8 cellular contexts compared by ENCODE assay signal in genomic region chr1:30823969-30824735, GRCh38.
DNase-seq lines count a peak whose midpoint lies in the region; ATAC-seq and TF ChIP-seq lines count a peak whose summit lies in the region.

No MANE protein-coding gene starts in this region.

- peak; percentile 92 for DNase-seq in BE2C
- DNase-seq in NCI-H774 (lab: John Stamatoyannopoulos, UW) = peak; percentile 98
- peak; percentile 69 to 74 for DNase-seq in activated CD4-positive, alpha-beta T cell treated with anti-CD3 and anti-CD28 coated beads, Interleukin-2, amount 50 U/mL, for 48 hours
- DNase-seq in dermis microvascular lymphatic vessel endothelial cell (ENCODE audit: low read depth in 2 of 2) = peak; percentile 88 to 96
- peak; percentile 94 for DNase-seq in left lung
- DNase-seq in stimulated activated CD4-positive, alpha-beta T cell treated with anti-CD3 and anti-CD28 coated beads, Interleukin-2, amount 100 ng/mL, for 4 hours (ENCODE audit: low read depth) = peak; percentile 26

- H3K4me3 ChIP-seq in BE2C (ENCODE audit: low read depth, low read length) = peak overlapping the region; percentile 55
- H3K4me3 ChIP-seq in left lung = peak overlapping the region in 1 of 2 donors; percentile 31

- H3K36me3 ChIP-seq in BE2C (no peaks in the 10 kb centered on the region), left lung (no peaks in the 10 kb centered on the region)

- H3K27me3 ChIP-seq in BE2C (no peaks in the 10 kb centered on the region), left lung (peaks cover 0 to 35% of the 10 kb centered on the region in 2 donors)

- TF ChIP-seq CTCF in BE2C (IDR thresholded peaks at IDR 0.05; ENCODE audit: low read depth, low read length) (no peak), left lung (IDR thresholded peaks at IDR 0.05) (no peak)

- H3K4me1 ChIP-seq in BE2C (peaks cover 9% of the 10 kb centered on the region), left lung (peaks cover 9 to 24% of the 10 kb centered on the region in 2 donors)

- peak overlapping the region; percentile 87 to 92 for H3K27ac ChIP-seq in left lung

- ATAC-seq in GM19452 (IDR thresholded peaks at IDR 0.05; ENCODE audit: unreplicated experiment) (peak; percentile 83), HG03571 (IDR thresholded peaks at IDR 0.05; ENCODE audit: unreplicated experiment) (peak; percentile 93), left lung (peak; percentile 94)

- H3K9me3 ChIP-seq in BE2C = no peaks in the 10 kb centered on the region
- no peaks in the 10 kb centered on the region for H3K9me3 ChIP-seq in left lung

- intact Hi-C loops in left lung (cut with DNase I) = no loop called here

Comparison
In these comparisons a context has a peak if more than half of its experiments do, and no peak if none do; other contexts are left out.
1. DNase-seq: peak in every context shown above with its lines; median percentile 98 in NCI-H774; 94 in left lung; 92 in BE2C; 92 in dermis microvascular lymphatic vessel endothelial cell; 72 in activated CD4-positive, alpha-beta T cell treated with anti-CD3 and anti-CD28 coated beads, Interleukin-2, amount 50 U/mL, for 48 hours; 26 in stimulated activated CD4-positive, alpha-beta T cell treated with anti-CD3 and anti-CD28 coated beads, Interleukin-2, amount 100 ng/mL, for 4 hours.